Comparison of ENCODE assay signal across 1 cellular context in the genomic region with DNA sequence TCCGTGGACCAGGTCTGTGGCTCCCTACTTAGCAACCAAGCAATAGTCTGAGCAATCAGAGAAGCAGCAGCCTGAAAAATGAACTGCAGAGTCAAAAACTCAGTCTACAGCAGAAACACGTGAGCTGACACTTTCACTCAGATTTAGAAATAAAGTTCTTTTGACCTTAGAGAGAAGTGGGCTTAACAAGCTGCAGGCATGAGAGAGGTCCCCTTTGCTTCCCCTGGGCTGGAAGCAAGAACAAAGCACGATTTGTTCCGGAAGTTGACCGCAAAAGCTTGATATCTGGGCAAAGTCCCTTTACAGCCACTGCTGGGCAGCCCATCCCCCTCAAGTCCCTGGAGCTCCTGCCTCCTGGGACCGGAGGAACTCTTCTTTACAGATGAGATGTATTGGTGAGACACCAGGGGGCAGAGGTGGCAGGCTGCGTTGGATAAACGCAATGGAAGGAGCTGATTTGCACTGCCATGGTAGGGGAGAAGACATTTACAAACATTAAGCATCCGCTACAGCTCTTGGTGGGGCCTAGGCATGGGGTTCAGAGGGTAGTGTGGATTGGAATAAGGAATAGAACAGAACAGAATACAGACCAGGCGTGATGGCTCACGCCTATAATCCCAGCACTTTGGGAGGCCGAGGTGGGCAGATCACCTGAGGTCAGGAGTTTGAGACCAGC.
TF ChIP-seq lines count a peak whose summit lies in the region.

No MANE protein-coding gene starts in this region.

TF ChIP-seq in HepG2, 621 proteins besides CTCF, POLR2A, EP300 and RAD21 (continued from another document and continues in another):
- peak; percentile 66 for TF ChIP-seq ZNF574 (CRISPR knock-in tag; IDR thresholded peaks at IDR 0.05)
- TF ChIP-seq, protein P1, sequence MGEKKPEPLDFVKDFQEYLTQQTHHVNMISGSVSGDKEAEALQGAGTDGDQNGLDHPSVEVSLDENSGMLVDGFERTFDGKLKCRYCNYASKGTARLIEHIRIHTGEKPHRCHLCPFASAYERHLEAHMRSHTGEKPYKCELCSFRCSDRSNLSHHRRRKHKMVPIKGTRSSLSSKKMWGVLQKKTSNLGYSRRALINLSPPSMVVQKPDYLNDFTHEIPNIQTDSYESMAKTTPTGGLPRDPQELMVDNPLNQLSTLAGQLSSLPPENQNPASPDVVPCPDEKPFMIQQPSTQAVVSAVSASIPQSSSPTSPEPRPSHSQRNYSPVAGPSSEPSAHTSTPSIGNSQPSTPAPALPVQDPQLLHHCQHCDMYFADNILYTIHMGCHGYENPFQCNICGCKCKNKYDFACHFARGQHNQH (CRISPR knock-in tag; IDR thresholded peaks at IDR 0.05): peak; percentile 75; the same call in 1 of the 2 replicates
- no peak for TF ChIP-seq TAF15 (IDR thresholded peaks at IDR 0.05; ENCODE audit: low read depth, low read length, poor library complexity, severe bottlenecking)
- TF ChIP-seq MEIS1 (CRISPR knock-in tag; IDR thresholded peaks at IDR 0.05; ENCODE audit: borderline replicate concordance): no peak
- peak; percentile 70; the same call in 1 of the 2 replicates for TF ChIP-seq ZNF337 (CRISPR knock-in tag; IDR thresholded peaks at IDR 0.05; ENCODE audit: borderline replicate concordance, low read depth)
- TF ChIP-seq, protein P2, sequence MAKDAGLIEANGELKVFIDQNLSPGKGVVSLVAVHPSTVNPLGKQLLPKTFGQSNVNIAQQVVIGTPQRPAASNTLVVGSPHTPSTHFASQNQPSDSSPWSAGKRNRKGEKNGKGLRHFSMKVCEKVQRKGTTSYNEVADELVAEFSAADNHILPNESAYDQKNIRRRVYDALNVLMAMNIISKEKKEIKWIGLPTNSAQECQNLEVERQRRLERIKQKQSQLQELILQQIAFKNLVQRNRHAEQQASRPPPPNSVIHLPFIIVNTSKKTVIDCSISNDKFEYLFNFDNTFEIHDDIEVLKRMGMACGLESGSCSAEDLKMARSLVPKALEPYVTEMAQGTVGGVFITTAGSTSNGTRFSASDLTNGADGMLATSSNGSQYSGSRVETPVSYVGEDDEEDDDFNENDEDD (CRISPR knock-in tag; IDR thresholded peaks at IDR 0.05; ENCODE audit: borderline replicate concordance): peak; percentile 23; the same call in 1 of the 2 replicates
- peak; percentile 79; the same call in 1 of the 2 replicates for TF ChIP-seq ZNF792 (CRISPR knock-in tag; IDR thresholded peaks at IDR 0.05)
- peak; percentile 79; the same call in 1 of the 2 replicates for TF ChIP-seq THRA (CRISPR knock-in tag; IDR thresholded peaks at IDR 0.05; ENCODE audit: borderline replicate concordance)
- TF ChIP-seq ZNF710 (CRISPR knock-in tag; IDR thresholded peaks at IDR 0.05; ENCODE audit: borderline replicate concordance): peak; percentile 47; the same call in 1 of the 2 replicates
- TF ChIP-seq ZNF318 (CRISPR knock-in tag; IDR thresholded peaks at IDR 0.05): no peak
- peak; percentile 86 for TF ChIP-seq ZNF501 (CRISPR knock-in tag; IDR thresholded peaks at IDR 0.05)
- TF ChIP-seq ZNF687 (CRISPR knock-in tag; IDR thresholded peaks at IDR 0.05): peak; percentile 60; the same call in 1 of the 2 replicates
- no peak for TF ChIP-seq KLF9 (CRISPR knock-in tag; IDR thresholded peaks at IDR 0.05; ENCODE audit: low read depth)
- TF ChIP-seq NR2F6 (IDR thresholded peaks at IDR 0.05): peak; percentile 76
- TF ChIP-seq NR2F6 (CRISPR knock-in tag; IDR thresholded peaks at IDR 0.05): peak; percentile 74
- peak; percentile 72; the same call in 1 of the 2 replicates for TF ChIP-seq MED13 (CRISPR knock-in tag; IDR thresholded peaks at IDR 0.05)
- TF ChIP-seq, protein P3, sequence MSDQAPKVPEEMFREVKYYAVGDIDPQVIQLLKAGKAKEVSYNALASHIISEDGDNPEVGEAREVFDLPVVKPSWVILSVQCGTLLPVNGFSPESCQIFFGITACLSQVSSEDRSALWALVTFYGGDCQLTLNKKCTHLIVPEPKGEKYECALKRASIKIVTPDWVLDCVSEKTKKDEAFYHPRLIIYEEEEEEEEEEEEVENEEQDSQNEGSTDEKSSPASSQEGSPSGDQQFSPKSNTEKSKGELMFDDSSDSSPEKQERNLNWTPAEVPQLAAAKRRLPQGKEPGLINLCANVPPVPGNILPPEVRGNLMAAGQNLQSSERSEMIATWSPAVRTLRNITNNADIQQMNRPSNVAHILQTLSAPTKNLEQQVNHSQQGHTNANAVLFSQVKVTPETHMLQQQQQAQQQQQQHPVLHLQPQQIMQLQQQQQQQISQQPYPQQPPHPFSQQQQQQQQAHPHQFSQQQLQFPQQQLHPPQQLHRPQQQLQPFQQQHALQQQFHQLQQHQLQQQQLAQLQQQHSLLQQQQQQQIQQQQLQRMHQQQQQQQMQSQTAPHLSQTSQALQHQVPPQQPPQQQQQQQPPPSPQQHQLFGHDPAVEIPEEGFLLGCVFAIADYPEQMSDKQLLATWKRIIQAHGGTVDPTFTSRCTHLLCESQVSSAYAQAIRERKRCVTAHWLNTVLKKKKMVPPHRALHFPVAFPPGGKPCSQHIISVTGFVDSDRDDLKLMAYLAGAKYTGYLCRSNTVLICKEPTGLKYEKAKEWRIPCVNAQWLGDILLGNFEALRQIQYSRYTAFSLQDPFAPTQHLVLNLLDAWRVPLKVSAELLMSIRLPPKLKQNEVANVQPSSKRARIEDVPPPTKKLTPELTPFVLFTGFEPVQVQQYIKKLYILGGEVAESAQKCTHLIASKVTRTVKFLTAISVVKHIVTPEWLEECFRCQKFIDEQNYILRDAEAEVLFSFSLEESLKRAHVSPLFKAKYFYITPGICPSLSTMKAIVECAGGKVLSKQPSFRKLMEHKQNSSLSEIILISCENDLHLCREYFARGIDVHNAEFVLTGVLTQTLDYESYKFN (CRISPR knock-in tag; conservative IDR thresholded peaks at IDR 0.05): peak; percentile 98
- no peak for TF ChIP-seq KAT2B (IDR thresholded peaks at IDR 0.05; ENCODE audit: borderline replicate concordance, low read depth, low read length)
- TF ChIP-seq RBFOX2 (IDR thresholded peaks at IDR 0.05; ENCODE audit: low read depth, low read length): peak; percentile 64
- TF ChIP-seq ZNF775 (CRISPR knock-in tag; IDR thresholded peaks at IDR 0.05; ENCODE audit: borderline replicate concordance): no peak
